8 cellular contexts compared by ENCODE assay signal in the genomic region with DNA sequence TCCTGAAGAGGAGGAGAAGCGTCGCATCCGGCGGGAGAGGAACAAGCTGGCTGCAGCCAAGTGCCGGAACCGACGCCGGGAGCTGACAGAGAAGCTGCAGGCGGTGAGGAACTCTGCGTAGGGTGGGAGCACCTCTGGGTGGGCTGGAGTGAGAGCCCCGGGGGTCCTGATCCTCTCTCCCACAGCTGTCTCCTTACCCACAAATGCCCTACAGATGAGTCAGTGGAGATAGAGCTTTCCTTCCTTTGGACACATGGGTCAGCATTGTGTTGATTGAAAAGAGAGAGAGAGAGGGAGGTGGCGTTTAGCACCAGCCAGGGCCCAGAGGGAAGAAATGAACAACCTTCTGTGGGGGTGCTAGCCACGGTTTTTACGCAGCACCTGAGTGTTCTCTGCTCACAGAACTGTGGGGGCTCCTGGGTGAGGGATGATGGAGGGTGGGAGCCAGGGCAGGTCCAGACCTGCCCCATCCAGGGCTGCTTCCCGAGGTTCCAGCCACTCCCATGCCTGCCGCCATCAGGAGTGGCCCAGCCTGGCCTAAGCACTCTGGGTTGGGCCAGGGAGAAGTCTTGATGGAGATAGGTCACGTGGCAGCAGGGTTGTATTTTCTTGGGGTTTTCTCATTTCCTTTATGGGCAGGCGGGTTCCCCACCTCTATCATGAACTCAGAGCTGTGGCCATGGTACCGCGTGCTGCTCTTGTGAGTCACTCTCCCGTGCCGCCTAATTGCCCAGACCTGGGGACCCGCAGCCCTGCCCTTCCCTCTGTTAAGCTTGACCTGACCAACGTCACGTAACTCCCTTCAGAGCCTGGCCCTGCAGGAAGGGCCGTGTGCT. TPM values are rescaled to one million over a fixed set of nuclear protein-coding genes. Genes with fewer than 3 reads are reported as not detected.
DNase-seq lines count a peak whose midpoint lies in the region; ATAC-seq and TF ChIP-seq lines count a peak whose summit lies in the region.

No MANE protein-coding gene starts in this region.

- H3K27me3 ChIP-seq in stomach: no peaks in the 10 kb centered on the region
- no peaks in the 10 kb centered on the region for H3K27me3 ChIP-seq in SK-N-SH (ENCODE audit: insufficient read depth)

- CTCF ChIA-PET in activated naive CD4-positive, alpha-beta T cell treated with anti-CD3 and anti-CD28 coated beads for 36 hours (lab: Charles Lee): interaction anchor here (0.7 kb wide), 1 partner anchor 27 kb away, joined by 3 read pairs; no protein-coding TSS in a partner anchor
- CTCF ChIA-PET in SK-N-SH (lab: Yijun Ruan, JAX): interaction anchor here (1.1 to 3.2 kb wide), 7 partner anchors 12 to 726 kb away, joined by 3 to 10 read pairs (median 7); partner anchors contain the start of gene MRPL33

- ATAC-seq in memory B cell (ENCODE audit: low read depth): peak; percentile 31
- ATAC-seq in HG02798 (IDR thresholded peaks at IDR 0.05; ENCODE audit: poor library complexity, unreplicated experiment): no peak

- H3K4me1 ChIP-seq in stomach: peaks cover 50 to 100% (median 82%) of the 10 kb centered on the region in 4 donors
- H3K4me1 ChIP-seq in SK-N-SH (ENCODE audit: control insufficient read depth in 1 of 2, insufficient read depth in 2 of 2, low read depth in 1 of 2, low read length in 1 of 2): peaks cover 0 to 6% of the 10 kb centered on the region in 2 experiments; a peak in 1 of 4 replicates

- H3K4me1 Mint-ChIP-seq in activated naive CD4-positive, alpha-beta T cell treated with anti-CD3 and anti-CD28 coated beads for 36 hours (ENCODE audit: low read depth): peaks cover 64% of the 10 kb centered on the region
- peaks cover 3% of the 10 kb centered on the region for H3K4me1 Mint-ChIP-seq in memory B cell

- TF ChIP-seq CTCF in stomach (IDR thresholded peaks at IDR 0.05) (no peak), coronary artery (IDR thresholded peaks at IDR 0.05) (no peak), SK-N-SH (IDR thresholded peaks at IDR 0.05) (no peak)

- H4K20me1 ChIP-seq in SK-N-SH (ENCODE audit: insufficient read depth): peaks cover 54% of the 10 kb centered on the region; the same call in 1 of the 2 replicates

- no peak overlapping the region for H3K4me3 Mint-ChIP-seq in activated naive CD4-positive, alpha-beta T cell treated with anti-CD3 and anti-CD28 coated beads for 36 hours
- no peak overlapping the region for H3K4me3 Mint-ChIP-seq in memory B cell

- no peaks in the 10 kb centered on the region for H3K9me2 ChIP-seq in SK-N-SH

- no peaks in the 10 kb centered on the region for H3K9me3 Mint-ChIP-seq in activated naive CD4-positive, alpha-beta T cell treated with anti-CD3 and anti-CD28 coated beads for 36 hours
- H3K9me3 Mint-ChIP-seq in memory B cell: no peaks in the 10 kb centered on the region

- peaks cover 84% of the 10 kb centered on the region for H3K79me2 ChIP-seq in SK-N-SH (ENCODE audit: insufficient read depth)

- H3K36me3 Mint-ChIP-seq in activated naive CD4-positive, alpha-beta T cell treated with anti-CD3 and anti-CD28 coated beads for 36 hours (ENCODE audit: low read depth): peaks cover 89% of the 10 kb centered on the region
- H3K36me3 Mint-ChIP-seq in memory B cell: no peaks in the 10 kb centered on the region

- H3K27me3 Mint-ChIP-seq in activated naive CD4-positive, alpha-beta T cell treated with anti-CD3 and anti-CD28 coated beads for 36 hours (ENCODE audit: low read depth): no peaks in the 10 kb centered on the region
- peaks cover 2% of the 10 kb centered on the region for H3K27me3 Mint-ChIP-seq in memory B cell

- H3K4me3 ChIP-seq in stomach (no peak overlapping the region), coronary artery (no peak overlapping the region), SK-N-SH (ENCODE audit: low read depth in 2 of 2, low read length in 1 of 2) (no peak overlapping the region)

- DNase-seq in NOMO-1 (lab: John Stamatoyannopoulos, UW; ENCODE audit: unreplicated experiment in 2 of 2) (peak; percentile 27 to 53), NOMO-1 treated with dmso at 0.1 percent for 144 hours (lab: John Stamatoyannopoulos, UW; ENCODE audit: unreplicated experiment) (no peak), memory B cell (ENCODE audit: low spot score in 2 of 2) (no peak), stomach (no peak), coronary artery (ENCODE audit: low spot score) (no peak), SK-N-SH (no peak)
- peak; percentile 86 for DNase-seq in activated naive CD4-positive, alpha-beta T cell treated with anti-CD3 and anti-CD28 coated beads for 36 hours

- peak overlapping the region; percentile 89 for H3K27ac Mint-ChIP-seq in activated naive CD4-positive, alpha-beta T cell treated with anti-CD3 and anti-CD28 coated beads for 36 hours
- H3K27ac Mint-ChIP-seq in memory B cell: no peak overlapping the region

- H3K9ac ChIP-seq in SK-N-SH: no peak overlapping the region

- TF ChIP-seq RAD21 in SK-N-SH (IDR thresholded peaks at IDR 0.05; ENCODE audit: low read length): no peak

- TF ChIP-seq EP300 in stomach (IDR thresholded peaks at IDR 0.05) (no peak), SK-N-SH (IDR thresholded peaks at IDR 0.05; ENCODE audit: borderline replicate concordance in 1 of 2, low read depth in 1 of 2, low read length in 1 of 2) (no peak)

- WGBS in stomach, 5 donors: 66 to 77% (median 72%) methylated on average over 25 to 26 of the region's 26 CpGs
- WGBS in SK-N-SH (ENCODE audit: low lambda C conversion rate): 89% methylated on average over 26 of the region's 26 CpGs

- no peak overlapping the region for H2AFZ ChIP-seq in SK-N-SH (ENCODE audit: low read depth)

- no peaks in the 10 kb centered on the region for H3K9me3 ChIP-seq in stomach
- no peaks in the 10 kb centered on the region for H3K9me3 ChIP-seq in SK-N-SH

- H3K27ac ChIP-seq in stomach (peak overlapping the region; percentile 59 to 84 (median 73)), coronary artery (peak overlapping the region in 1 of 2 donors; percentile 2), SK-N-SH (ENCODE audit: low read depth in 2 of 2, low read length in 1 of 2) (no peak overlapping the region; a peak in 1 of 4 replicates)

- H3K4me2 ChIP-seq in SK-N-SH: no peak overlapping the region

- H3K36me3 ChIP-seq in stomach (peaks cover 100% of the 10 kb centered on the region in 4 donors), SK-N-SH (replicated peaks in 1 of 2; ENCODE audit: control insufficient read depth in 1 of 2, insufficient read depth in 2 of 2, low read length in 1 of 2) (peaks cover 48 to 77% of the 10 kb centered on the region in 2 experiments)

- no peak for TF ChIP-seq POLR2A in stomach (IDR thresholded peaks at IDR 0.05)

- intact Hi-C loops in activated naive CD4-positive, alpha-beta T cell treated with anti-CD3 and anti-CD28 coated beads for 36 hours (cut with micrococcal nuclease): loop anchor here (1.0 to 5.0 kb wide), 2 partner anchors 17 to 157 kb away; partner anchors contain the start of gene FOSL2
- intact Hi-C loops in stomach (cut with DNase I; ENCODE audit: low total_unique reads): no loop called here

- H3F3A ChIP-seq in SK-N-SH (replicated peaks; ENCODE audit: insufficient read depth): peaks cover 8% of the 10 kb centered on the region

- POLR2A ChIA-PET in SK-N-SH (lab: Yijun Ruan, JAX): no interaction called here

TF ChIP-seq in SK-N-SH, 30 proteins besides CTCF, POLR2A, EP300 and RAD21 (continues in another document):
- TF ChIP-seq CHD2 (IDR thresholded peaks at IDR 0.05; ENCODE audit: low read length, partially characterized antibody) (no peak), RFX5 (IDR thresholded peaks at IDR 0.05; ENCODE audit: low read length) (no peak), MXI1 (IDR thresholded peaks at IDR 0.05; ENCODE audit: low read depth, low read length) (no peak), TAF1 (IDR thresholded peaks at IDR 0.05; ENCODE audit: borderline replicate concordance, low read depth, low read length) (no peak), FOXJ3 (CRISPR knock-in tag; IDR thresholded peaks at IDR 0.05) (no peak), JUND (IDR thresholded peaks at IDR 0.05) (no peak), FOXM1 (IDR thresholded peaks at IDR 0.05; ENCODE audit: low read depth) (no peak), TCF12 (IDR thresholded peaks at IDR 0.05) (no peak), NRF1 (IDR thresholded peaks at IDR 0.05; ENCODE audit: low read depth, low read length) (no peak), POLR2AphosphoS5 (IDR thresholded peaks at IDR 0.05; ENCODE audit: low read depth, low read length) (no peak), MEF2A (IDR thresholded peaks at IDR 0.05; ENCODE audit: borderline replicate concordance, low read depth) (no peak)
- TF ChIP-seq, protein P1, sequence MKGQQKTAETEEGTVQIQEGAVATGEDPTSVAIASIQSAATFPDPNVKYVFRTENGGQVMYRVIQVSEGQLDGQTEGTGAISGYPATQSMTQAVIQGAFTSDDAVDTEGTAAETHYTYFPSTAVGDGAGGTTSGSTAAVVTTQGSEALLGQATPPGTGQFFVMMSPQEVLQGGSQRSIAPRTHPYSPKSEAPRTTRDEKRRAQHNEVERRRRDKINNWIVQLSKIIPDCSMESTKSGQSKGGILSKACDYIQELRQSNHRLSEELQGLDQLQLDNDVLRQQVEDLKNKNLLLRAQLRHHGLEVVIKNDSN (IDR thresholded peaks at IDR 0.05; ENCODE audit: borderline replicate concordance, low read depth): no peak
- TF ChIP-seq, protein P2, sequence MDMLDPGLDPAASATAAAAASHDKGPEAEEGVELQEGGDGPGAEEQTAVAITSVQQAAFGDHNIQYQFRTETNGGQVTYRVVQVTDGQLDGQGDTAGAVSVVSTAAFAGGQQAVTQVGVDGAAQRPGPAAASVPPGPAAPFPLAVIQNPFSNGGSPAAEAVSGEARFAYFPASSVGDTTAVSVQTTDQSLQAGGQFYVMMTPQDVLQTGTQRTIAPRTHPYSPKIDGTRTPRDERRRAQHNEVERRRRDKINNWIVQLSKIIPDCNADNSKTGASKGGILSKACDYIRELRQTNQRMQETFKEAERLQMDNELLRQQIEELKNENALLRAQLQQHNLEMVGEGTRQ (IDR thresholded peaks at IDR 0.05; ENCODE audit: borderline replicate concordance, low read depth, low read length): no peak
- TF ChIP-seq, protein P3, sequence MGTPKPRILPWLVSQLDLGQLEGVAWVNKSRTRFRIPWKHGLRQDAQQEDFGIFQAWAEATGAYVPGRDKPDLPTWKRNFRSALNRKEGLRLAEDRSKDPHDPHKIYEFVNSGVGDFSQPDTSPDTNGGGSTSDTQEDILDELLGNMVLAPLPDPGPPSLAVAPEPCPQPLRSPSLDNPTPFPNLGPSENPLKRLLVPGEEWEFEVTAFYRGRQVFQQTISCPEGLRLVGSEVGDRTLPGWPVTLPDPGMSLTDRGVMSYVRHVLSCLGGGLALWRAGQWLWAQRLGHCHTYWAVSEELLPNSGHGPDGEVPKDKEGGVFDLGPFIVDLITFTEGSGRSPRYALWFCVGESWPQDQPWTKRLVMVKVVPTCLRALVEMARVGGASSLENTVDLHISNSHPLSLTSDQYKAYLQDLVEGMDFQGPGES (IDR thresholded peaks at IDR 0.05; ENCODE audit: low read depth, low read length): no peak

RNA-seq across cellular contexts. Expression of gene FOSL2, which starts 16.3 kb away (rescaled TPM):
- total RNA-seq in activated naive CD4-positive, alpha-beta T cell treated with anti-CD3 and anti-CD28 coated beads for 36 hours: 100 to 1,000 TPM; 102 to 110 TPM
- 100 to 1,000 TPM in 3 of 5 donors, 10 to 100 TPM in 2; 50.1 to 227 (median 113) TPM for total RNA-seq in stomach
- polyA plus RNA-seq in stomach (10 to 100 TPM; 24.4 to 40.8 (median 27.6) TPM), SK-N-SH (2012; rRNA removed) (30.1 and 41.7 TPM in 2 replicates)
- polyA plus RNA-seq in SK-N-SH (2012; cell fraction: cytosol; rRNA removed): 20.1 and 23.0 TPM in 2 replicates
- polyA plus RNA-seq in SK-N-SH (2012; cell fraction: nucleus; rRNA removed): 50.5 and 72.9 TPM in 2 replicates

Comparison
In these comparisons a context has a peak if more than half of its experiments do, and no peak if none do; other contexts are left out.
1. DNase-seq: peak in NOMO-1 (2 of 2) and activated naive CD4-positive, alpha-beta T cell treated with anti-CD3 and anti-CD28 coated beads for 36 hours (single experiment); none in NOMO-1 treated with dmso at 0.1 percent for 144 hours (single experiment), memory B cell (0 of 2), stomach (single experiment), coronary artery (single experiment) and SK-N-SH (single experiment).
2. H3K27ac ChIP-seq: peak in stomach (5 of 5); none in SK-N-SH (0 of 2).